In the genomic region with DNA sequence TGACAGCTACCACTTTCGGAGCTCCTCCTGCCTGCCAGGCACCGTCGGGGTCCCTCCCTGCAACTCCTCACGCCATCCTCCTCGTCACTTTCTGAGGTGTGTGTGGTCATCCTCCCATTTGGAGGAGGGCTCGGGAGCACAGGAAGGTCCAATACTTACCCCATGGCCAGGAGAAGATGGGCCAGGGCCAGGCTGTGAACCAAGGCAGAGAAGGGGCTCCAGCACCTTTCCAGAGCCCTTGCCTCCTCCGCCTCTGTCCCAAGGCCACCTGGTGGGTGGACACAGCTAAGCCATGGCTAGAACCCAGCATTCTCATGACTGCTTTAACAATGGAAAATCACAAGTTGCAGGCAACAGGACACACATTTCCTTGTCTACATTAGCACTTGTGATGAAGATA, we compare ENCODE assay signal across 30 cellular contexts.
"Had no signal": no experiment of that assay in that cellular context is flagged by ENCODE, and none has a peak within 500 bp of the region (broad histone marks: within the 10 kb centered on the region; RNA-seq: fewer than 3 reads in every experiment).

No MANE protein-coding gene starts in this region.

- H3K36me3 ChIP-seq: adrenal gland, colonic mucosa, esophagus squamous epithelium, gastroesophageal sphincter, WERI-Rb-1 had no signal

- H3K4me1 ChIP-seq: colonic mucosa, gastroesophageal sphincter had no signal

- H3K27ac Mint-ChIP-seq: activated B cell treated with CpG ODN at 0.5 μM for 24 hours; activated CD8-positive, alpha-beta T cell treated with anti-CD3 and anti-CD28 coated beads for 36 hours; activated naive CD4-positive, alpha-beta T cell treated with anti-CD3 and anti-CD28 coated beads for 36 hours; activated naive CD4-positive, alpha-beta T cell treated with anti-CD3 and anti-CD28 coated beads, Interleukin-2, amount 50 U/mL, for 24 hours; activated naive CD8-positive, alpha-beta T cell treated with anti-CD3 and anti-CD28 coated beads for 36 hours; activated naive CD8-positive, alpha-beta T cell treated with anti-CD3 and anti-CD28 coated beads, Interleukin-2, amount 50 U/mL, for 24 hours; activated T-helper 17 cell treated with anti-CD3 and anti-CD28 coated beads, Interleukin-2, amount 50 U/mL, for 72 hours; T-helper 17 cell; T-helper 2 cell treated with Interferon-gamma antibody and Interleukin-4, amounts not matched to agents 5 μg/mL and 100 μg/mL, for 36 hours had no signal

- H3K4me1 Mint-ChIP-seq: activated B cell treated with CpG ODN at 0.5 μM for 24 hours; activated naive CD4-positive, alpha-beta T cell treated with anti-CD3 and anti-CD28 coated beads, Interleukin-2, amount 50 U/mL, for 24 hours; activated naive CD8-positive, alpha-beta T cell treated with anti-CD3 and anti-CD28 coated beads for 36 hours; activated naive CD8-positive, alpha-beta T cell treated with anti-CD3 and anti-CD28 coated beads, Interleukin-2, amount 50 U/mL, for 24 hours; activated T-helper 17 cell treated with anti-CD3 and anti-CD28 coated beads, Interleukin-2, amount 50 U/mL, for 72 hours; T-helper 17 cell had no signal

- H3K9me3 ChIP-seq: adrenal gland, body of pancreas, colonic mucosa, esophagus squamous epithelium, gastroesophageal sphincter had no signal

- H3K36me3 Mint-ChIP-seq: activated naive CD4-positive, alpha-beta T cell treated with anti-CD3 and anti-CD28 coated beads, Interleukin-2, amount 50 U/mL, for 24 hours; activated naive CD8-positive, alpha-beta T cell treated with anti-CD3 and anti-CD28 coated beads for 36 hours had no signal

- H3K27me3 Mint-ChIP-seq: activated B cell treated with CpG ODN at 0.5 μM for 24 hours; activated CD8-positive, alpha-beta T cell treated with anti-CD3 and anti-CD28 coated beads for 36 hours; activated naive CD4-positive, alpha-beta T cell treated with anti-CD3 and anti-CD28 coated beads, Interleukin-2, amount 50 U/mL, for 24 hours; activated naive CD8-positive, alpha-beta T cell treated with anti-CD3 and anti-CD28 coated beads for 36 hours; activated naive CD8-positive, alpha-beta T cell treated with anti-CD3 and anti-CD28 coated beads, Interleukin-2, amount 50 U/mL, for 24 hours; activated T-helper 17 cell treated with anti-CD3 and anti-CD28 coated beads, Interleukin-2, amount 50 U/mL, for 72 hours; T-helper 17 cell had no signal

- ATAC-seq: activated CD4-positive, CD25-positive, alpha-beta regulatory T cell treated with anti-CD3 and anti-CD28 coated beads, Interleukin-2, amount 50 U/mL, for 24 hours; activated CD8-positive, alpha-beta T cell treated with anti-CD3 and anti-CD28 coated beads for 36 hours; activated naive CD8-positive, alpha-beta T cell treated with anti-CD3 and anti-CD28 coated beads, Interleukin-2, amount 50 U/mL, for 24 hours; activated T-cell treated with anti-CD3 and anti-CD28 coated beads, Interleukin-2, amount 50 U/mL, for 4 hours; activated T-helper 17 cell treated with anti-CD3 and anti-CD28 coated beads, Interleukin-2, amount 50 U/mL, for 72 hours; body of pancreas; gastroesophageal sphincter; T-helper 17 cell had no signal

- H3K27me3 ChIP-seq: adrenal gland, body of pancreas, colonic mucosa, esophagus squamous epithelium had no signal

- H3K4me3 ChIP-seq: adrenal gland, body of pancreas, colonic mucosa, esophagus squamous epithelium, gastroesophageal sphincter had no signal

- H3K9me3 Mint-ChIP-seq: activated B cell treated with CpG ODN at 0.5 μM for 24 hours; activated CD8-positive, alpha-beta T cell treated with anti-CD3 and anti-CD28 coated beads for 36 hours; activated naive CD4-positive, alpha-beta T cell treated with anti-CD3 and anti-CD28 coated beads for 36 hours; activated naive CD4-positive, alpha-beta T cell treated with anti-CD3 and anti-CD28 coated beads, Interleukin-2, amount 50 U/mL, for 24 hours; activated naive CD8-positive, alpha-beta T cell treated with anti-CD3 and anti-CD28 coated beads for 36 hours; activated naive CD8-positive, alpha-beta T cell treated with anti-CD3 and anti-CD28 coated beads, Interleukin-2, amount 50 U/mL, for 24 hours; activated T-cell treated with anti-CD3 and anti-CD28 coated beads, Interleukin-2, amount 50 U/mL, for 4 hours; activated T-helper 17 cell treated with anti-CD3 and anti-CD28 coated beads, Interleukin-2, amount 50 U/mL, for 72 hours; T-helper 2 cell treated with Interferon-gamma antibody and Interleukin-4, amounts not matched to agents 5 μg/mL and 100 μg/mL, for 36 hours had no signal

- DNase-seq: activated B cell treated with CpG ODN at 0.5 μM for 24 hours; activated CD4-positive, alpha-beta T cell treated with anti-CD3 and anti-CD28 coated beads for 48 hours; activated CD4-positive, alpha-beta T cell treated with anti-CD3 and anti-CD28 coated beads, Interleukin-2, amount 50 U/mL, for 1 hour; activated CD4-positive, alpha-beta T cell treated with anti-CD3 and anti-CD28 coated beads, Interleukin-2, amount 50 U/mL, for 48 hours; activated CD8-positive, alpha-beta memory T cell treated with anti-CD3 and anti-CD28 coated beads for 24 hours; activated CD8-positive, alpha-beta T cell treated with anti-CD3 and anti-CD28 coated beads for 36 hours; activated effector memory CD4-positive, alpha-beta T cell treated with anti-CD3 and anti-CD28 coated beads, Interleukin-2, amount 50 U/mL, for 16 hours; activated naive CD4-positive, alpha-beta T cell treated with anti-CD3 and anti-CD28 coated beads for 36 hours; activated naive CD8-positive, alpha-beta T cell treated with anti-CD3 and anti-CD28 coated beads for 36 hours; activated naive CD8-positive, alpha-beta T cell treated with anti-CD3 and anti-CD28 coated beads, Interleukin-2, amount 50 U/mL, for 24 hours; activated T-cell treated with anti-CD3 and anti-CD28 coated beads, Interleukin-2, amount 50 U/mL, for 4 hours; adrenal gland; amygdala; aorta; body of pancreas; central memory CD4-positive, alpha-beta T cell; cerebellar nuclear complex; colonic mucosa; effector CD8-positive, alpha-beta T cell; esophagus squamous epithelium; foreskin melanocyte; T-helper 1 cell; T-helper 17 cell; T1000; WERI-Rb-1 had no signal

- H3K27ac ChIP-seq: adrenal gland, body of pancreas, colonic mucosa, esophagus squamous epithelium, gastroesophageal sphincter, WERI-Rb-1 had no signal

- H3K4me3 Mint-ChIP-seq: activated B cell treated with CpG ODN at 0.5 μM for 24 hours; activated CD8-positive, alpha-beta T cell treated with anti-CD3 and anti-CD28 coated beads for 36 hours; activated naive CD4-positive, alpha-beta T cell treated with anti-CD3 and anti-CD28 coated beads for 36 hours; activated naive CD4-positive, alpha-beta T cell treated with anti-CD3 and anti-CD28 coated beads, Interleukin-2, amount 50 U/mL, for 24 hours; activated naive CD8-positive, alpha-beta T cell treated with anti-CD3 and anti-CD28 coated beads for 36 hours; activated naive CD8-positive, alpha-beta T cell treated with anti-CD3 and anti-CD28 coated beads, Interleukin-2, amount 50 U/mL, for 24 hours; activated T-cell treated with anti-CD3 and anti-CD28 coated beads, Interleukin-2, amount 50 U/mL, for 4 hours; activated T-helper 17 cell treated with anti-CD3 and anti-CD28 coated beads, Interleukin-2, amount 50 U/mL, for 72 hours; T-helper 17 cell; T-helper 2 cell treated with Interferon-gamma antibody and Interleukin-4, amounts not matched to agents 5 μg/mL and 100 μg/mL, for 36 hours had no signal
